ENCODE assay signal across 8 cellular contexts in the genomic region with DNA sequence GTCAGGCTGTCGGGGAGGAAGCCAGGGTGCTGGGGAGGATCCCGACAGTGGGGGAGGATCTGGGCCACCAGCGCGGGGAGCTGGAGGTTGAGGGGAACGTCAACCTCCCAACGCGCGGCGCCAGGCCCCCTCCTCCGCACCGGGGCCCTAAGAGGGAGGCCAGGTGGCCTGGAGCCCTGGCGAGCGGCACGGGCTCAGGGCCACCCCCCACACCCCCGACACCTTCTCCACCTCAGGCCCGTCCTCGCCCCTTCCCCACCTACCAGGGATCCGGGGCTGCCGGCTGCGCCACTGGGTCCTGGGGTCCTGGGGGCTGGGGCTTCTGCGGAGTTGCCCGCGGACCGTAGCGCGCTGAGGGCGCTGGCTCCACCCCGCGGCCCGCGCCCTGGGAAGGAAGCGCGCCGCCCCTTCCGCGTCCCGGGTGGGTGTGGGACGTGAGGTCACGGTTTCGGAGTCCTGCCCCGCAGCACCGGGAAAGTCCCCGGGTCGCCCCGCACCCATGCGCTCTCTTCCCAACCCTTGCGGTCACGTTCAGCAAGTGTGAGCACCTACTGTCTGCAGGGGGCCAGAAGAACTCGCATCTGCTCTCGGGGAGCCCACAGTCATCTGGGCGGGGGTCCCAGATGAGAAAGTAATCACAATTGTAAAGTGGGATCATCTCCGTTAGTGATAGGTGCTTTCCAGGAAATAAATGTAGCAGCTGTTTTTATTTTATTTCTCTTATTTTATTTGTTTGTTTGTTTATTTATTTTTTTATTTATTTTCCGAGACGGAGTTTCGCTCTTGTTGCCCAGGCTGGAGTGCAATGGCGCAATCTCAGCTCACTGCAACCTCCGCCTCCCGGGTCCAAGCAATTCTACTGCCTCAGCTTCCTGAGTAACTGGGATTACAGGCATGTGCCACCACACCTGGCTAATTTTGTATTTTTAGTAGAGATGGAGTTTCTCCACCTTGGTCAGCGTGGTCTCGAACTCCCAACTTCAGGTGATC. TPM values are rescaled to one million over a fixed set of nuclear protein-coding genes. Genes with fewer than 3 reads are reported as not detected.
DNase-seq lines count a peak whose midpoint lies in the region; ATAC-seq and TF ChIP-seq lines count a peak whose summit lies in the region.

A gene (minus strand): TSS at position 362 of the 990 bp plus-strand sequence. CDS start 13,335 bp downstream, outside the sequence.

- H3K27me3 Mint-ChIP-seq in activated naive CD8-positive, alpha-beta T cell treated with anti-CD3 and anti-CD28 coated beads, Interleukin-2, amount 10 ng/mL, durations not matched to agents 7 days and 5 days, result no peaks in the 10 kb centered on the region

- H3K27me3 ChIP-seq in rectal smooth muscle tissue (ENCODE audit: control insufficient read depth, insufficient read depth, low read length) (no peaks in the 10 kb centered on the region), uterus (no peaks in the 10 kb centered on the region)

- peak within 1 kb of the TSS; percentile 86 for H3K27ac ChIP-seq in rectal smooth muscle tissue (ENCODE audit: low read depth, low read length)
- H3K27ac ChIP-seq in uterus, result peak within 1 kb of the TSS; percentile 90 to 94

- no peak for TF ChIP-seq CTCF in uterus (IDR thresholded peaks at IDR 0.05)

- DNase-seq in NCI-H345 (lab: John Stamatoyannopoulos, UW) (peak; percentile 31), NCI-H345 treated with DMSO at 0.1 percent for 48 hours (lab: John Stamatoyannopoulos, UW; ENCODE audit: unreplicated experiment) (no peak), T follicular helper cell (ENCODE audit: low read depth) (peak; percentile 74), left cardiac atrium (peak; percentile 85), uterus (peak; percentile 62 to 67)
- peak; percentile 78 for DNase-seq in activated naive CD8-positive, alpha-beta T cell treated with anti-CD3 and anti-CD28 coated beads, Interleukin-2, amount 10 ng/mL, durations not matched to agents 7 days and 5 days

- H3K36me3 Mint-ChIP-seq in activated naive CD8-positive, alpha-beta T cell treated with anti-CD3 and anti-CD28 coated beads, Interleukin-2, amount 10 ng/mL, durations not matched to agents 7 days and 5 days, result peaks cover 9% of the 10 kb centered on the region

- H3K4me1 ChIP-seq in rectal smooth muscle tissue (ENCODE audit: control insufficient read depth, insufficient read depth, low read length), result no peaks in the 10 kb centered on the region
- H3K4me1 ChIP-seq in uterus, result no peaks in the 10 kb centered on the region

- peak; percentile 51 for ATAC-seq in HG03097 (IDR thresholded peaks at IDR 0.05; ENCODE audit: low FRiP score, unreplicated experiment)
- peak; percentile 85 for ATAC-seq in activated naive CD8-positive, alpha-beta T cell treated with anti-CD3 and anti-CD28 coated beads, Interleukin-2, amount 10 ng/mL, durations not matched to agents 7 days and 5 days (ENCODE audit: low read depth)
- ATAC-seq in left cardiac atrium, result peak; percentile 96 to 97

- H3K4me3 ChIP-seq in rectal smooth muscle tissue (ENCODE audit: low read length) (peak within 1 kb of the TSS; percentile 98), uterus (peak within 1 kb of the TSS; percentile 74 to 92)

- H3K36me3 ChIP-seq in rectal smooth muscle tissue (ENCODE audit: control insufficient read depth, insufficient read depth, low read length) (no peaks in the 10 kb centered on the region), uterus (no peaks in the 10 kb centered on the region)

- H3K9ac ChIP-seq in rectal smooth muscle tissue (ENCODE audit: low read length), result peak within 1 kb of the TSS; percentile 92

- peak; percentile 28 to 80 for TF ChIP-seq POLR2A in uterus (IDR thresholded peaks at IDR 0.05)

- peak within 1 kb of the TSS; percentile 83 for H3K27ac Mint-ChIP-seq in activated naive CD8-positive, alpha-beta T cell treated with anti-CD3 and anti-CD28 coated beads, Interleukin-2, amount 10 ng/mL, durations not matched to agents 7 days and 5 days

- no peaks in the 10 kb centered on the region for H3K9me3 Mint-ChIP-seq in activated naive CD8-positive, alpha-beta T cell treated with anti-CD3 and anti-CD28 coated beads, Interleukin-2, amount 10 ng/mL, durations not matched to agents 7 days and 5 days

- intact Hi-C loops in left cardiac atrium (cut with DNase I), result no loop called here
- intact Hi-C loops in uterus (cut with DNase I; ENCODE audit: low total_unique reads), result no loop called here

- POLR2A ChIA-PET in activated naive CD8-positive, alpha-beta T cell treated with anti-CD3 and anti-CD28 coated beads, Interleukin-2, amount 10 ng/mL, durations not matched to agents 7 days and 5 days (lab: Charles Lee), result interaction anchor here (0.7 kb wide), 1 partner anchor 35 kb away, joined by 6 read pairs; no protein-coding TSS in a partner anchor

- no peaks in the 10 kb centered on the region for H3K9me3 ChIP-seq in uterus

- H3K4me1 Mint-ChIP-seq in activated naive CD8-positive, alpha-beta T cell treated with anti-CD3 and anti-CD28 coated beads, Interleukin-2, amount 10 ng/mL, durations not matched to agents 7 days and 5 days, result peaks cover 18% of the 10 kb centered on the region

- peak within 1 kb of the TSS; percentile 88 for H3K4me3 Mint-ChIP-seq in activated naive CD8-positive, alpha-beta T cell treated with anti-CD3 and anti-CD28 coated beads, Interleukin-2, amount 10 ng/mL, durations not matched to agents 7 days and 5 days

RNA-seq across cellular contexts. Expression of the gene that starts here (rescaled TPM):
- total RNA-seq in activated naive CD8-positive, alpha-beta T cell treated with anti-CD3 and anti-CD28 coated beads, Interleukin-2, amount 10 ng/mL, durations not matched to agents 7 days and 5 days, result 10 to 100 TPM; 14.1 to 14.3 TPM
- total RNA-seq in left cardiac atrium (1 to 10 TPM; 6.9 to 8.0 TPM), uterus (10 to 100 TPM in 1 of 4 donors, 1 to 10 TPM in 2, under 1 TPM in 1; under 0.01 to 13.0 (median 2.3) TPM)
